ENCODE assay signal across 10 cellular contexts in genomic region chr4:142645478-142646108, GRCh38.
A peak's percentile ranks its signal among the peaks of the same experiment; 100 is the strongest.
DNase-seq lines count a peak whose midpoint lies in the region; ATAC-seq, FAIRE-seq and TF ChIP-seq lines count a peak whose summit lies in the region.
"Had no signal": no experiment of that assay in that cellular context is flagged by ENCODE, and none has a peak within 500 bp of the region (broad histone marks: within the 10 kb centered on the region; RNA-seq: fewer than 3 reads in every experiment).

No MANE protein-coding gene starts in this region.

- WGBS in gastroesophageal sphincter (ENCODE audit: low coverage in 1 of 2), 2 donors = 21 to 26% methylated on average over 4 of the region's 4 CpGs

- H3K4me1 ChIP-seq in endothelial cell of umbilical vein (ENCODE audit: control insufficient read depth, extremely low read depth, insufficient read depth, low read length) (peaks cover 8% of the 10 kb centered on the region), gastroesophageal sphincter (no peaks in the 10 kb centered on the region)

- TF ChIP-seq CTCF in endothelial cell of umbilical vein (IDR thresholded peaks at IDR 0.05; ENCODE audit: extremely low read depth in 1 of 2, insufficient read depth in 1 of 2, low read depth in 1 of 2, low read length in 2 of 2) (no peak), gastroesophageal sphincter (IDR thresholded peaks at IDR 0.05) (no peak), GM13976 (IDR thresholded peaks at IDR 0.05; ENCODE audit: borderline replicate concordance, control extremely low read depth, extremely low read depth, insufficient read depth, missing control alignments) (no peak)

- no TSS peak for BruUV-seq in endothelial cell of umbilical vein (replicated peaks; lab: Mats Ljungman, UMichigan)

- CTCF ChIA-PET in endothelial cell of umbilical vein (lab: Charles Lee) = no interaction called here

- dilution Hi-C loops in endothelial cell of umbilical vein (cut with MboI; ENCODE audit: extremely low pct_ligation_motif_present, low sequenced_read_pairs) = no loop called here

- no peak for TF ChIP-seq EP300 in gastroesophageal sphincter (IDR thresholded peaks at IDR 0.05)

- no peaks in the 10 kb centered on the region for H3K79me2 ChIP-seq in endothelial cell of umbilical vein (ENCODE audit: control insufficient read depth, insufficient read depth, low read length)

- peak; percentile 85 for FAIRE-seq in endothelial cell of umbilical vein (lab: Jason Lieb, UNC)

- peak; percentile 30 for DNase-seq in A172 (ENCODE audit: low spot score)
- peak; percentile 3 for DNase-seq in OCI-M2 (lab: John Stamatoyannopoulos, UW; ENCODE audit: unreplicated experiment)
- peak; percentile 78 for DNase-seq in endothelial cell of umbilical vein (ENCODE audit: low read depth, low spot score)
- no peak for DNase-seq in NK-92 treated with Interleukin-12 subunit alpha and Interleukin-12 subunit beta, amount 100 ng/mL, for 24 hours (lab: John Stamatoyannopoulos, UW)
- no peak for DNase-seq in GM13976 (ENCODE audit: low spot score)
- DNase-seq: amniotic stem cell, NCI-H446 treated with DMSO at 0.1 percent for 48 hours had no signal

- H2AFZ ChIP-seq in endothelial cell of umbilical vein (ENCODE audit: low read depth, low read length) = peak overlapping the region; percentile 57

- POLR2A ChIA-PET in endothelial cell of umbilical vein (lab: Charles Lee) = no interaction called here

- H3K36me3 ChIP-seq in endothelial cell of umbilical vein (ENCODE audit: control insufficient read depth in 2 of 2, extremely low read depth in 1 of 2, insufficient read depth in 2 of 2, low read length in 2 of 2) = no peaks in the 10 kb centered on the region
- H3K36me3 ChIP-seq in gastroesophageal sphincter = peaks cover 0 to 18% of the 10 kb centered on the region in 2 donors

- H4K20me1 ChIP-seq in endothelial cell of umbilical vein (replicated peaks; ENCODE audit: control insufficient read depth, extremely low read depth, insufficient read depth, low read length) = no peaks in the 10 kb centered on the region

- no peak overlapping the region for H3K27ac ChIP-seq in endothelial cell of umbilical vein (ENCODE audit: insufficient read depth, low read depth, low read length)
- no peak overlapping the region for H3K27ac ChIP-seq in gastroesophageal sphincter

- no peaks in the 10 kb centered on the region for H3K9me1 ChIP-seq in endothelial cell of umbilical vein (replicated peaks; ENCODE audit: control insufficient read depth, extremely low read depth, insufficient read depth, low read length)

- in situ Hi-C loops in GM13976 (cut with MboI; ENCODE audit: low sequenced_read_pairs, unreplicated experiment) = no loop called here

- no peak overlapping the region for H3K4me3 ChIP-seq in endothelial cell of umbilical vein (replicated peaks in 1 of 3; ENCODE audit: insufficient read depth in 1 of 3, low read depth in 1 of 3, low read length in 3 of 3)
- no peak overlapping the region for H3K4me3 ChIP-seq in gastroesophageal sphincter

- TF ChIP-seq POLR2A in endothelial cell of umbilical vein (IDR thresholded peaks at IDR 0.05; ENCODE audit: low read depth, low read length) (no peak), gastroesophageal sphincter (IDR thresholded peaks at IDR 0.05) (no peak)

- no peak overlapping the region for H3K9ac ChIP-seq in endothelial cell of umbilical vein (replicated peaks; ENCODE audit: extremely low read depth, insufficient read depth, low read length)

- peak; percentile 71 for ATAC-seq in GM18511 (IDR thresholded peaks at IDR 0.05; ENCODE audit: unreplicated experiment)
- ATAC-seq in gastroesophageal sphincter = no peak
- no peak for ATAC-seq in HG02884 (IDR thresholded peaks at IDR 0.05; ENCODE audit: unreplicated experiment)

- H3K4me2 ChIP-seq in endothelial cell of umbilical vein (ENCODE audit: insufficient read depth, low read length) = peak overlapping the region; percentile 42

- H3K9me3 ChIP-seq in endothelial cell of umbilical vein (replicated peaks; ENCODE audit: control insufficient read depth, insufficient read depth, low read length) (no peaks in the 10 kb centered on the region), gastroesophageal sphincter (peaks cover 0 to 19% (median 0%) of the 10 kb centered on the region in 3 donors)

- no peaks in the 10 kb centered on the region for H3K27me3 ChIP-seq in endothelial cell of umbilical vein (ENCODE audit: control insufficient read depth in 2 of 2, insufficient read depth in 2 of 2, low read length in 2 of 2)
- no peaks in the 10 kb centered on the region for H3K27me3 ChIP-seq in gastroesophageal sphincter

- intact Hi-C loops in endothelial cell of umbilical vein (cut with micrococcal nuclease) = loop anchor here (10.0 kb wide), 1 partner anchor 521 kb away; no protein-coding TSS in a partner anchor

TF ChIP-seq in endothelial cell of umbilical vein, 7 proteins besides CTCF, POLR2A, EP300 and RAD21:
- TF ChIP-seq FOS (IDR thresholded peaks at IDR 0.05; ENCODE audit: borderline replicate concordance, insufficient read depth, low read length) = no peak
- TF ChIP-seq GATA2 (IDR thresholded peaks at IDR 0.05; ENCODE audit: insufficient read depth, insufficient read length, low read depth, low read length) = no peak
- no peak for TF ChIP-seq JUN (IDR thresholded peaks at IDR 0.05; ENCODE audit: borderline replicate concordance, insufficient read depth, insufficient read length, low read depth)
- no peak for TF ChIP-seq EZH2 (IDR thresholded peaks at IDR 0.05; ENCODE audit: borderline replicate concordance, low read depth, low read length, severe bottlenecking)
- TF ChIP-seq, protein P1, sequence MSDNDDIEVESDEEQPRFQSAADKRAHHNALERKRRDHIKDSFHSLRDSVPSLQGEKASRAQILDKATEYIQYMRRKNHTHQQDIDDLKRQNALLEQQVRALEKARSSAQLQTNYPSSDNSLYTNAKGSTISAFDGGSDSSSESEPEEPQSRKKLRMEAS (IDR thresholded peaks at IDR 0.05; ENCODE audit: insufficient read depth, insufficient read length) = no peak
- no peak for TF ChIP-seq MYC (IDR thresholded peaks at IDR 0.05; ENCODE audit: low read depth, low read length)
- TF ChIP-seq POLR2AphosphoS5 (IDR thresholded peaks at IDR 0.05; ENCODE audit: insufficient read depth, low read depth, low read length) = no peak

Comparison
In these comparisons a context has a peak if more than half of its experiments do, and no peak if none do; other contexts are left out.
1. DNase-seq: peak in A172 (single experiment), OCI-M2 (single experiment) and endothelial cell of umbilical vein (single experiment); none in NK-92 treated with Interleukin-12 subunit alpha and Interleukin-12 subunit beta, amount 100 ng/mL, for 24 hours (single experiment) and GM13976 (single experiment).